2 cellular contexts compared by ENCODE assay signal in genomic region chr1:44817771-44818495, GRCh38.
TF ChIP-seq lines count a peak whose summit lies in the region.

No MANE protein-coding gene starts in this region.

TF ChIP-seq in IMR-90, 13 proteins besides CTCF, POLR2A, EP300 and RAD21:
- TF ChIP-seq MAZ (IDR thresholded peaks at IDR 0.05; ENCODE audit: borderline replicate concordance, low read depth, low read length) (no peak), RFX5 (IDR thresholded peaks at IDR 0.05; ENCODE audit: low read depth, low read length) (no peak), MAFK (IDR thresholded peaks at IDR 0.05; ENCODE audit: low read depth, low read length) (no peak), USF2 (IDR thresholded peaks at IDR 0.05; ENCODE audit: low read depth, low read length) (no peak), CEBPB (IDR thresholded peaks at IDR 0.05; ENCODE audit: low read depth, low read length) (no peak)
- TF ChIP-seq, protein P1, sequence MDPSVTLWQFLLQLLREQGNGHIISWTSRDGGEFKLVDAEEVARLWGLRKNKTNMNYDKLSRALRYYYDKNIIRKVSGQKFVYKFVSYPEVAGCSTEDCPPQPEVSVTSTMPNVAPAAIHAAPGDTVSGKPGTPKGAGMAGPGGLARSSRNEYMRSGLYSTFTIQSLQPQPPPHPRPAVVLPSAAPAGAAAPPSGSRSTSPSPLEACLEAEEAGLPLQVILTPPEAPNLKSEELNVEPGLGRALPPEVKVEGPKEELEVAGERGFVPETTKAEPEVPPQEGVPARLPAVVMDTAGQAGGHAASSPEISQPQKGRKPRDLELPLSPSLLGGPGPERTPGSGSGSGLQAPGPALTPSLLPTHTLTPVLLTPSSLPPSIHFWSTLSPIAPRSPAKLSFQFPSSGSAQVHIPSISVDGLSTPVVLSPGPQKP (IDR thresholded peaks at IDR 0.05; ENCODE audit: borderline replicate concordance, low read depth, low read length), result no peak

TF ChIP-seq in K562, 482 proteins besides CTCF, POLR2A, EP300 and RAD21:
- TF ChIP-seq FIP1L1 (IDR thresholded peaks at IDR 0.05; ENCODE audit: low read depth, low read length, poor library complexity, severe bottlenecking) (no peak), ZC3H4 (CRISPR knock-in tag; IDR thresholded peaks at IDR 0.05; ENCODE audit: borderline replicate concordance) (peak; percentile 72; the same call in 1 of the 2 replicates), MNT (conservative IDR thresholded peaks at IDR 0.05) (no peak), KAT8 (IDR thresholded peaks at IDR 0.05; ENCODE audit: low read depth) (no peak), PTTG1 (tag; IDR thresholded peaks at IDR 0.05; ENCODE audit: low read depth) (no peak), FOS (IDR thresholded peaks at IDR 0.05; ENCODE audit: extremely low read depth, insufficient read length) (no peak), HDAC3 (IDR thresholded peaks at IDR 0.05; ENCODE audit: borderline replicate concordance, partially characterized antibody) (no peak), RBFOX2 (IDR thresholded peaks at IDR 0.05; ENCODE audit: low read depth, low read length) (no peak), CEBPB (tag; IDR thresholded peaks at IDR 0.05) (0 out of 2 replicates have a peak, but pooled peaks have one; percentile 16), HES1 (IDR thresholded peaks at IDR 0.05; ENCODE audit: low read depth) (no peak), KDM1A (IDR thresholded peaks at IDR 0.05) (0 out of 4 replicates have a peak, but pooled peaks of 1 of the 2 experiments have one; percentile 1), TRIM24 (IDR thresholded peaks at IDR 0.05) (0 out of 4 replicates have a peak, but pooled peaks of 1 of the 2 experiments have one; percentile 16), ARID2 (IDR thresholded peaks at IDR 0.05) (no peak), ZNF217 (CRISPR knock-in tag; IDR thresholded peaks at IDR 0.05) (no peak)
- TF ChIP-seq, protein P2, sequence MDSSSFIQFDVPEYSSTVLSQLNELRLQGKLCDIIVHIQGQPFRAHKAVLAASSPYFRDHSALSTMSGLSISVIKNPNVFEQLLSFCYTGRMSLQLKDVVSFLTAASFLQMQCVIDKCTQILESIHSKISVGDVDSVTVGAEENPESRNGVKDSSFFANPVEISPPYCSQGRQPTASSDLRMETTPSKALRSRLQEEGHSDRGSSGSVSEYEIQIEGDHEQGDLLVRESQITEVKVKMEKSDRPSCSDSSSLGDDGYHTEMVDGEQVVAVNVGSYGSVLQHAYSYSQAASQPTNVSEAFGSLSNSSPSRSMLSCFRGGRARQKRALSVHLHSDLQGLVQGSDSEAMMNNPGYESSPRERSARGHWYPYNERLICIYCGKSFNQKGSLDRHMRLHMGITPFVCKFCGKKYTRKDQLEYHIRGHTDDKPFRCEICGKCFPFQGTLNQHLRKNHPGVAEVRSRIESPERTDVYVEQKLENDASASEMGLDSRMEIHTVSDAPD (CRISPR knock-in tag; IDR thresholded peaks at IDR 0.05), result no peak
